ENCODE assay signal across 20 cellular contexts in the genomic region with DNA sequence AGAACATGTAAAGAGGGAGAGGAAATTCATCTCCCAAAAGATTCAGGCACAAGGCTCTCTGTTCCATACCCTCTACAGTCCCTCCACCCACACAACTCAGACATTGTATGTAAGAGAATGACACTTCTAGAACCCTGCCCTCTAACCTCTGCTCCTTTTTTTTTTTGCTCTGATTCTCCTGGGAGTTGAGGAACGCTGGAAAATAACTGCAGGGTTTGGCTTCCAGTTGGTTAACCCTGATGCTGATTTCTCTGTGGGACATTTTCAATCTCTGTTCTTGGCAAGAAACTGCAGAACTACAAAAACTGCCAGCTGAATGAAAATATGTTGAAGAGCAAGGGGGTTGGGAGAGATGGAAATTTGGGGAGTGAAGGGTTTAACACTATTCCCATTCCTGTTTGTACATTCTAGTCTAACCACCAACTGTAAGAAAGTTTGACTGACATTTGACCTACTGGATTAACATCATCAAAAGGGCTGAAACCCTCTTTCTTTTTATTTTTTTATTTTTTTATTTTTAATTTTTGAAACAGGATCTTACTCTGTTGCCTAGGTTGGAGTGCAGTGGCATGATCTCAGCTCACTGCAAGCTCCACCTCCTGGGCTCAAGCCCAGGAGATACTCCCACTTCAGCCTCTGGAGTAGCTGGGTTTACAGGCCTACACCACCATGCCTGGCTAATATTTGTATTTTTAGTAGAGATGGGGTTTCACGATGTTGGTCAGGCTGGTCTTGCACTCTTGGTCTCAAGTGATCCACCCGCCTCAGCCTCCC. TPM values are rescaled to one million over a fixed set of nuclear protein-coding genes. Genes with fewer than 3 reads are reported as not detected.
DNase-seq lines count a peak whose midpoint lies in the region; ATAC-seq and TF ChIP-seq lines count a peak whose summit lies in the region.
"Had no signal": no experiment of that assay in that cellular context is flagged by ENCODE, and none has a peak within 500 bp of the region (broad histone marks: within the 10 kb centered on the region; RNA-seq: fewer than 3 reads in every experiment).

No MANE protein-coding gene starts in this region.

- peaks cover 10% of the 10 kb centered on the region for H3K4me1 ChIP-seq in body of pancreas
- H3K4me1 ChIP-seq in ovary (ENCODE audit: insufficient read depth), result no peaks in the 10 kb centered on the region
- H3K4me1 ChIP-seq: adrenal gland had no signal

- no peaks in the 10 kb centered on the region for H3K27me3 ChIP-seq in body of pancreas
- H3K27me3 ChIP-seq in ovary, result no peaks in the 10 kb centered on the region
- H3K27me3 ChIP-seq: adrenal gland, gastrocnemius medialis, Peyer's patch, spleen had no signal

- TF ChIP-seq POLR2A in body of pancreas (IDR thresholded peaks at IDR 0.05), result no peak
- no peak for TF ChIP-seq POLR2A in ovary (IDR thresholded peaks at IDR 0.05)

- intact Hi-C loops in body of pancreas (cut with DNase I) (no loop called here), left ventricle myocardium superior (cut with micrococcal nuclease) (no loop called here), ovary (cut with DNase I) (no loop called here)

- POLR2A ChIA-PET in GM10248 (lab: Yijun Ruan, JAX), result no interaction called here

- H3K9me3 ChIP-seq in body of pancreas (no peaks in the 10 kb centered on the region), ovary (no peaks in the 10 kb centered on the region)
- H3K9me3 ChIP-seq: adrenal gland, gastrocnemius medialis, Peyer's patch, spleen had no signal

- no peaks in the 10 kb centered on the region for H3K27me3 Mint-ChIP-seq in activated naive CD4-positive, alpha-beta T cell treated with anti-CD3 and anti-CD28 coated beads, Interleukin-2, amount 10 ng/mL, durations not matched to agents 7 days and 5 days
- H3K27me3 Mint-ChIP-seq in endothelial cell (ENCODE audit: unreplicated experiment), result peaks cover under 1% of the 10 kb centered on the region
- H3K27me3 Mint-ChIP-seq: dendritic cell treated with granulocyte-macrophage colony-stimulating factor and Interleukin-4, amounts not matched to agents 40 ng/mL and 50 ng/mL, for 4 days; T-helper 17 cell had no signal

- H3K4me3 ChIP-seq in body of pancreas, result no peak overlapping the region
- no peak overlapping the region for H3K4me3 ChIP-seq in ovary
- H3K4me3 ChIP-seq: adrenal gland, gastrocnemius medialis, Peyer's patch, spleen had no signal

- DNase-seq in body of pancreas (peak; percentile 29 to 67 (median 58)), left ventricle myocardium superior (peak; percentile 37), ovary (peak in 4 of 5 donors; percentile 21 to 48 (median 28)), GM10248 (ENCODE audit: extremely low spot score) (no peak), endothelial cell (ENCODE audit: low spot score) (no peak), NCI-H2107 (lab: John Stamatoyannopoulos, UW) (no peak)
- DNase-seq in activated naive CD4-positive, alpha-beta T cell treated with anti-CD3 and anti-CD28 coated beads, Interleukin-2, amount 10 ng/mL, durations not matched to agents 7 days and 5 days, result no peak
- DNase-seq: activated CD4-positive, alpha-beta T cell treated with anti-CD3 and anti-CD28 coated beads for 48 hours; activated T-cell treated with anti-CD3 and anti-CD28 coated beads, Interleukin-2, amount 50 U/mL, for 1 hour; gastrocnemius medialis; kidney glomerular epithelial cell; NCI-H1105; NCI-H524; Peyer's patch; spleen; T-helper 17 cell had no signal

- H3K4me1 Mint-ChIP-seq in activated naive CD4-positive, alpha-beta T cell treated with anti-CD3 and anti-CD28 coated beads, Interleukin-2, amount 10 ng/mL, durations not matched to agents 7 days and 5 days, result no peaks in the 10 kb centered on the region
- H3K4me1 Mint-ChIP-seq in endothelial cell (ENCODE audit: unreplicated experiment), result no peaks in the 10 kb centered on the region
- H3K4me1 Mint-ChIP-seq: T-helper 17 cell had no signal

- no peaks in the 10 kb centered on the region for H3K36me3 ChIP-seq in body of pancreas (replicated peaks in 1 of 2; ENCODE audit: insufficient read depth in 1 of 2, low read depth in 2 of 2)
- no peaks in the 10 kb centered on the region for H3K36me3 ChIP-seq in ovary
- H3K36me3 ChIP-seq: adrenal gland, gastrocnemius medialis, Peyer's patch, spleen had no signal

- H3K27ac Mint-ChIP-seq in activated naive CD4-positive, alpha-beta T cell treated with anti-CD3 and anti-CD28 coated beads, Interleukin-2, amount 10 ng/mL, durations not matched to agents 7 days and 5 days, result no peak overlapping the region
- no peak overlapping the region for H3K27ac Mint-ChIP-seq in endothelial cell (ENCODE audit: unreplicated experiment)
- H3K27ac Mint-ChIP-seq: dendritic cell treated with granulocyte-macrophage colony-stimulating factor and Interleukin-4, amounts not matched to agents 40 ng/mL and 50 ng/mL, for 4 days; T-helper 17 cell had no signal

- no peak overlapping the region for H3K4me3 Mint-ChIP-seq in activated naive CD4-positive, alpha-beta T cell treated with anti-CD3 and anti-CD28 coated beads, Interleukin-2, amount 10 ng/mL, durations not matched to agents 7 days and 5 days
- H3K4me3 Mint-ChIP-seq in endothelial cell (ENCODE audit: unreplicated experiment), result no peak overlapping the region
- H3K4me3 Mint-ChIP-seq: dendritic cell treated with granulocyte-macrophage colony-stimulating factor and Interleukin-4, amounts not matched to agents 40 ng/mL and 50 ng/mL, for 4 days; neural crest cell; T-helper 17 cell had no signal

- H3K9me3 Mint-ChIP-seq in activated naive CD4-positive, alpha-beta T cell treated with anti-CD3 and anti-CD28 coated beads, Interleukin-2, amount 10 ng/mL, durations not matched to agents 7 days and 5 days, result no peaks in the 10 kb centered on the region
- no peaks in the 10 kb centered on the region for H3K9me3 Mint-ChIP-seq in endothelial cell (ENCODE audit: unreplicated experiment)
- H3K9me3 Mint-ChIP-seq: dendritic cell treated with granulocyte-macrophage colony-stimulating factor and Interleukin-4, amounts not matched to agents 40 ng/mL and 50 ng/mL, for 4 days had no signal

- H3K27ac ChIP-seq in C4-2B (peak overlapping the region; percentile 65), body of pancreas (peak overlapping the region in 3 of 4 donors; percentile 46 to 63 (median 50)), ovary (no peak overlapping the region)
- H3K27ac ChIP-seq: gastrocnemius medialis, Peyer's patch had no signal

- ATAC-seq in body of pancreas (peak; percentile 77), left ventricle myocardium superior (peak; percentile 92)
- ATAC-seq: gastrocnemius medialis, T-helper 17 cell had no signal

- TF ChIP-seq EP300 in ovary (IDR thresholded peaks at IDR 0.05), result no peak

- H3K36me3 Mint-ChIP-seq in activated naive CD4-positive, alpha-beta T cell treated with anti-CD3 and anti-CD28 coated beads, Interleukin-2, amount 10 ng/mL, durations not matched to agents 7 days and 5 days, result no peaks in the 10 kb centered on the region
- H3K36me3 Mint-ChIP-seq in endothelial cell (ENCODE audit: low read depth, unreplicated experiment), result no peaks in the 10 kb centered on the region

- CTCF ChIA-PET in GM10248 (lab: Yijun Ruan, JAX), result interaction anchor here (1.4 kb wide), 1 partner anchor 11 kb away, joined by 3 read pairs; no protein-coding TSS in a partner anchor
- CTCF ChIA-PET in activated naive CD4-positive, alpha-beta T cell treated with anti-CD3 and anti-CD28 coated beads, Interleukin-2, amount 10 ng/mL, durations not matched to agents 7 days and 5 days (lab: Charles Lee), result no interaction called here

- TF ChIP-seq CTCF in C4-2B (conservative IDR thresholded peaks at IDR 0.05) (no peak), body of pancreas (IDR thresholded peaks at IDR 0.05) (no peak), ovary (IDR thresholded peaks at IDR 0.05) (no peak), GM10248 (IDR thresholded peaks at IDR 0.05; ENCODE audit: control extremely low read depth, extremely low read depth, low read depth, missing control alignments) (no peak), endothelial cell (IDR thresholded peaks at IDR 0.05; ENCODE audit: unreplicated experiment) (no peak)

- WGBS in body of pancreas, 2 donors, result 51 to 61% methylated on average over 3 of the region's 3 CpGs
- WGBS in ovary, 3 donors, result 38 to 44% (median 44%) methylated on average over 3 of the region's 3 CpGs

RNA-seq across cellular contexts. Expression of a gene that starts 14.5 kb away (rescaled TPM):
- total RNA-seq in body of pancreas, result 10 to 100 TPM; 44.2 to 63.6 TPM
- total RNA-seq in left ventricle myocardium superior, result 37.5 TPM
- total RNA-seq in ovary, result 10 to 100 TPM in 3 of 7 donors, 1 to 10 TPM in 4; 6.9 to 35.7 (median 8.7) TPM
- polyA plus RNA-seq in ovary, result 10 to 100 TPM in 1 of 2 donors, 1 to 10 TPM in 1; 5.5 to 14.7 TPM
- total RNA-seq in endothelial cell (ENCODE audit: unreplicated experiment), result 33.8 TPM
- total RNA-seq: T-helper 17 cell had no signal

Comparison
In these comparisons a context has a peak if more than half of its experiments do, and no peak if none do; other contexts are left out.
1. H3K27ac ChIP-seq: peak in C4-2B (single experiment) and body of pancreas (3 of 4); none in ovary (0 of 2).
2. DNase-seq: peak in body of pancreas (4 of 4), left ventricle myocardium superior (single experiment) and ovary (4 of 5); none in GM10248 (single experiment), activated naive CD4-positive, alpha-beta T cell treated with anti-CD3 and anti-CD28 coated beads, Interleukin-2, amount 10 ng/mL, durations not matched to agents 7 days and 5 days (single experiment), endothelial cell (single experiment) and NCI-H2107 (single experiment).